In genomic region chrX:31314921-31315320, GRCh38 we compare ENCODE assay signal across 16 cellular contexts.
DNase-seq lines count a peak whose midpoint lies in the region; FAIRE-seq and TF ChIP-seq lines count a peak whose summit lies in the region.
"Had no signal": no experiment of that assay in that cellular context is flagged by ENCODE, and none has a peak within 500 bp of the region (broad histone marks: within the 10 kb centered on the region; RNA-seq: fewer than 3 reads in every experiment).

No MANE protein-coding gene starts in this region.

- H3K4me1 ChIP-seq in astrocyte (ENCODE audit: insufficient read depth, low read length): peaks cover 3% of the 10 kb centered on the region

- no peak overlapping the region for H3K4me3 ChIP-seq in astrocyte (ENCODE audit: insufficient read depth, low read depth, low read length)
- H3K4me3 ChIP-seq: lung, ovary had no signal

- POLR2A ChIA-PET in activated CD4-positive, alpha-beta memory T cell treated with anti-CD3 and anti-CD28 coated beads for 36 hours (lab: Charles Lee): no interaction called here

- H3K27ac ChIP-seq in astrocyte (ENCODE audit: low read depth, low read length): peak overlapping the region; percentile 42
- H3K27ac ChIP-seq: ovary had no signal

- CTCF ChIA-PET in activated CD4-positive, alpha-beta memory T cell treated with anti-CD3 and anti-CD28 coated beads for 36 hours (lab: Charles Lee): no interaction called here

- peaks cover 5% of the 10 kb centered on the region for H3K4me1 Mint-ChIP-seq in astrocyte (ENCODE audit: low read depth, unreplicated experiment)
- peaks cover 60% of the 10 kb centered on the region for H3K4me1 Mint-ChIP-seq in osteocyte (ENCODE audit: unreplicated experiment)
- no peaks in the 10 kb centered on the region for H3K4me1 Mint-ChIP-seq in activated CD4-positive, alpha-beta memory T cell treated with anti-CD3 and anti-CD28 coated beads for 36 hours (ENCODE audit: low read depth)
- H3K4me1 Mint-ChIP-seq: T-cell had no signal

- FAIRE-seq in astrocyte (lab: Jason Lieb, UNC): no peak

- no peaks in the 10 kb centered on the region for H3K9me3 ChIP-seq in astrocyte (ENCODE audit: insufficient read depth, low read depth, low read length)
- H3K9me3 ChIP-seq: ovary had no signal

- H3K79me2 ChIP-seq in astrocyte (ENCODE audit: insufficient read depth, low read length): no peaks in the 10 kb centered on the region

- intact Hi-C loops in activated CD4-positive, alpha-beta memory T cell treated with anti-CD3 and anti-CD28 coated beads for 36 hours (cut with micrococcal nuclease): no loop called here

- no peaks in the 10 kb centered on the region for H3K27me3 Mint-ChIP-seq in astrocyte (ENCODE audit: low read depth, unreplicated experiment)
- H3K27me3 Mint-ChIP-seq in osteocyte (ENCODE audit: unreplicated experiment): no peaks in the 10 kb centered on the region
- no peaks in the 10 kb centered on the region for H3K27me3 Mint-ChIP-seq in activated CD4-positive, alpha-beta memory T cell treated with anti-CD3 and anti-CD28 coated beads for 36 hours

- H3K27ac Mint-ChIP-seq in astrocyte (ENCODE audit: unreplicated experiment): no peak overlapping the region
- peak overlapping the region; percentile 91 for H3K27ac Mint-ChIP-seq in osteocyte (ENCODE audit: unreplicated experiment)
- H3K27ac Mint-ChIP-seq in activated CD4-positive, alpha-beta memory T cell treated with anti-CD3 and anti-CD28 coated beads for 36 hours: no peak overlapping the region
- H3K27ac Mint-ChIP-seq: T-cell had no signal

- H2AFZ ChIP-seq in astrocyte (ENCODE audit: low read depth, low read length): no peak overlapping the region

- H3K9me3 Mint-ChIP-seq in astrocyte (ENCODE audit: unreplicated experiment) (no peaks in the 10 kb centered on the region), osteocyte (ENCODE audit: unreplicated experiment) (peaks cover 9% of the 10 kb centered on the region)
- H3K9me3 Mint-ChIP-seq in activated CD4-positive, alpha-beta memory T cell treated with anti-CD3 and anti-CD28 coated beads for 36 hours: no peaks in the 10 kb centered on the region

- DNase-seq in Daoy (ENCODE audit: low read depth): peak; percentile 19
- DNase-seq in astrocyte (ENCODE audit: low read depth): peak; percentile 71
- peak; percentile 3 for DNase-seq in globus pallidus (ENCODE audit: low spot score)
- DNase-seq in osteocyte (ENCODE audit: extremely low spot score, unreplicated experiment): no peak
- no peak for DNase-seq in AML-193 (lab: John Stamatoyannopoulos, UW)
- DNase-seq in activated CD4-positive, alpha-beta T cell treated with anti-CD3 and anti-CD28 coated beads, Interleukin-2, amount 50 U/mL, for 48 hours: no peak
- no peak for DNase-seq in AG08395 (ENCODE audit: low spot score)
- DNase-seq in activated CD4-positive, alpha-beta memory T cell treated with anti-CD3 and anti-CD28 coated beads for 36 hours: no peak
- DNase-seq: activated effector memory CD4-positive, alpha-beta T cell treated with anti-CD3 and anti-CD28 coated beads, Interleukin-2, amount 50 U/mL, for 16 hours; erythroblast; NCI-H2081 treated with DMSO at 0.1 percent for 48 hours; NCI-H748 treated with DMSO at 0.1 percent for 48 hours; stimulated activated naive CD4-positive, alpha-beta T cell; T-cell had no signal

- H3K4me2 ChIP-seq in astrocyte (ENCODE audit: low read length): peak overlapping the region; percentile 19

- no peaks in the 10 kb centered on the region for H3K36me3 ChIP-seq in astrocyte (ENCODE audit: insufficient read depth, low read length)
- H3K36me3 ChIP-seq: ovary had no signal

- H3K4me3 Mint-ChIP-seq in astrocyte (ENCODE audit: unreplicated experiment): no peak overlapping the region
- no peak overlapping the region for H3K4me3 Mint-ChIP-seq in osteocyte (ENCODE audit: unreplicated experiment)
- H3K4me3 Mint-ChIP-seq in activated CD4-positive, alpha-beta memory T cell treated with anti-CD3 and anti-CD28 coated beads for 36 hours: no peak overlapping the region
- H3K4me3 Mint-ChIP-seq: T-cell had no signal

- no peaks in the 10 kb centered on the region for H3K36me3 Mint-ChIP-seq in astrocyte (ENCODE audit: low read depth, unreplicated experiment)
- H3K36me3 Mint-ChIP-seq in osteocyte (ENCODE audit: unreplicated experiment): no peaks in the 10 kb centered on the region
- no peaks in the 10 kb centered on the region for H3K36me3 Mint-ChIP-seq in activated CD4-positive, alpha-beta memory T cell treated with anti-CD3 and anti-CD28 coated beads for 36 hours
- H3K36me3 Mint-ChIP-seq: T-cell had no signal

- H3K9ac ChIP-seq in astrocyte (ENCODE audit: low read length): peak overlapping the region; percentile 10

- no peaks in the 10 kb centered on the region for H4K20me1 ChIP-seq in astrocyte (ENCODE audit: insufficient read depth, low read length)

- no peaks in the 10 kb centered on the region for H3K27me3 ChIP-seq in astrocyte (ENCODE audit: insufficient read depth, low read length)
- H3K27me3 ChIP-seq: ovary had no signal

- TF ChIP-seq CTCF in astrocyte (IDR thresholded peaks at IDR 0.05; ENCODE audit: insufficient read depth, low read depth, low read length) (no peak), osteocyte (IDR thresholded peaks at IDR 0.05) (no peak)

Comparison
In these comparisons a context has a peak if more than half of its experiments do, and no peak if none do; other contexts are left out.
1. DNase-seq: peak in Daoy (single experiment), astrocyte (single experiment) and globus pallidus (single experiment); none in osteocyte (single experiment), AML-193 (0 of 2), activated CD4-positive, alpha-beta T cell treated with anti-CD3 and anti-CD28 coated beads, Interleukin-2, amount 50 U/mL, for 48 hours (0 of 2), AG08395 (single experiment) and activated CD4-positive, alpha-beta memory T cell treated with anti-CD3 and anti-CD28 coated beads for 36 hours (single experiment).